ENCODE assay signal across 15 cellular contexts in the genomic region with DNA sequence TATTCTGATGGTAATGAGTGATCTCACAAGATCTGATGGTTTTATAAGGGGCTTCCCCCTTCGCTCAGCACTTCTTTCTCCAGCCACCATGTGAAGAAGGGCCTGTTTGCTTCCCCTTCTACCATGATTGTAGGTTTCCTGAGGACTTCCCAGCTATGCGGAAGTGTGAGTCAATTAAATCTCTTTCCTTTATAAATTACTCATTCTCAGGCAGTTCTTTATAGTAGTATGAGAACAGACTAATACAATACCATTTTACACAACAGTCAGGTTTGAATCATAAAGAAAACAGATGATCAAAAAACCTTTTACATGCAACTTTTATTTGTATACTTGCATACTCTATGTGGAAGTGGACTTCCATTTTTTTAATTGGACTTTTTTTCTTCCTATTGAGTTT. TPM values are rescaled to one million over a fixed set of nuclear protein-coding genes. Genes with fewer than 3 reads are reported as not detected.
DNase-seq lines count a peak whose midpoint lies in the region; ATAC-seq and TF ChIP-seq lines count a peak whose summit lies in the region.
"Had no signal": no experiment of that assay in that cellular context is flagged by ENCODE, and none has a peak within 500 bp of the region (broad histone marks: within the 10 kb centered on the region; RNA-seq: fewer than 3 reads in every experiment).

No MANE protein-coding gene starts in this region.

- DNase-seq in ELR (ENCODE audit: low read depth): peak; percentile 61
- DNase-seq in LHCN-M2 (ENCODE audit: low read depth): peak; percentile 57
- DNase-seq in dermis blood vessel endothelial cell: peak; percentile 21
- peak; percentile 31 to 41 for DNase-seq in foreskin keratinocyte
- DNase-seq in cerebellar cortex (ENCODE audit: low spot score): no peak
- DNase-seq in C1 segment of cervical spinal cord (lab: John Stamatoyannopoulos, UW): no peak
- no peak for DNase-seq in spleen
- DNase-seq: CD4-positive, alpha-beta T cell; KBM-7; NCI-H1048; NCI-H146; NCI-H2081; NCI-H748 treated with DMSO at 0.1 percent for 48 hours had no signal

- WGBS in spleen, 5 donors: 76 to 93% (median 89%) methylated on average over 2 of the region's 2 CpGs

- peak; percentile 70 for ATAC-seq in foreskin keratinocyte
- ATAC-seq: HCT116 had no signal

- H3K27me3 ChIP-seq in foreskin keratinocyte: no peaks in the 10 kb centered on the region
- H3K27me3 ChIP-seq in spleen (replicated peaks in 1 of 7): no peaks in the 10 kb centered on the region
- H3K27me3 ChIP-seq: SJSA1 had no signal

- peaks cover 0 to 35% (median 25%) of the 10 kb centered on the region in 8 donors for H3K9me3 ChIP-seq in spleen
- H3K9me3 ChIP-seq: SJSA1 had no signal

- no peak overlapping the region for H3K4me3 ChIP-seq in spleen
- H3K4me3 ChIP-seq: SJSA1 had no signal

- TF ChIP-seq POLR2A in spleen (IDR thresholded peaks at IDR 0.05): no peak

- TF ChIP-seq CTCF in foreskin keratinocyte (conservative IDR thresholded peaks at IDR 0.05) (no peak), spleen (IDR thresholded peaks at IDR 0.05 in 8 of 11, conservative IDR thresholded peaks at IDR 0.05 in 3 of 11) (no peak)

- no peaks in the 10 kb centered on the region for H3K4me1 ChIP-seq in foreskin keratinocyte
- no peaks in the 10 kb centered on the region for H3K4me1 ChIP-seq in spleen
- H3K4me1 ChIP-seq: SJSA1 had no signal

- no peak overlapping the region for H3K27ac ChIP-seq in foreskin keratinocyte
- H3K27ac ChIP-seq in spleen: no peak overlapping the region
- H3K27ac ChIP-seq: SJSA1 had no signal

- H3K36me3 ChIP-seq in spleen: no peaks in the 10 kb centered on the region
- H3K36me3 ChIP-seq: SJSA1 had no signal

- intact Hi-C loops in spleen (cut with DNase I; ENCODE audit: low total_unique reads): no loop called here

RNA-seq across cellular contexts. Expression of a gene that starts 46.7 kb away (rescaled TPM):
- 13.9 and 15.7 TPM in 2 replicates for total RNA-seq in LHCN-M2 (2014; rRNA removed)
- 8.2 TPM for polyA plus RNA-seq in LHCN-M2 (2012)
- total RNA-seq in dermis blood vessel endothelial cell: 27.7 and 28.7 TPM in 2 replicates
- total RNA-seq in foreskin keratinocyte: 5.3 and 8.2 TPM in 2 replicates
- polyA plus RNA-seq in foreskin keratinocyte: 3.3 TPM in 2 replicates
- 100 to 1,000 TPM in 1 of 7 donors, 10 to 100 TPM in 6; 65.4 to 138 (median 79.2) TPM for total RNA-seq in spleen
- 10 to 100 TPM; 13.8 to 19.5 (median 14.7) TPM for polyA plus RNA-seq in spleen

Comparison
In these comparisons a context has a peak if more than half of its experiments do, and no peak if none do; other contexts are left out.
1. DNase-seq: peak in ELR (single experiment), LHCN-M2 (single experiment), dermis blood vessel endothelial cell (single experiment) and foreskin keratinocyte (2 of 2); none in cerebellar cortex (single experiment), C1 segment of cervical spinal cord (0 of 14) and spleen (single experiment).